In the genomic region with DNA sequence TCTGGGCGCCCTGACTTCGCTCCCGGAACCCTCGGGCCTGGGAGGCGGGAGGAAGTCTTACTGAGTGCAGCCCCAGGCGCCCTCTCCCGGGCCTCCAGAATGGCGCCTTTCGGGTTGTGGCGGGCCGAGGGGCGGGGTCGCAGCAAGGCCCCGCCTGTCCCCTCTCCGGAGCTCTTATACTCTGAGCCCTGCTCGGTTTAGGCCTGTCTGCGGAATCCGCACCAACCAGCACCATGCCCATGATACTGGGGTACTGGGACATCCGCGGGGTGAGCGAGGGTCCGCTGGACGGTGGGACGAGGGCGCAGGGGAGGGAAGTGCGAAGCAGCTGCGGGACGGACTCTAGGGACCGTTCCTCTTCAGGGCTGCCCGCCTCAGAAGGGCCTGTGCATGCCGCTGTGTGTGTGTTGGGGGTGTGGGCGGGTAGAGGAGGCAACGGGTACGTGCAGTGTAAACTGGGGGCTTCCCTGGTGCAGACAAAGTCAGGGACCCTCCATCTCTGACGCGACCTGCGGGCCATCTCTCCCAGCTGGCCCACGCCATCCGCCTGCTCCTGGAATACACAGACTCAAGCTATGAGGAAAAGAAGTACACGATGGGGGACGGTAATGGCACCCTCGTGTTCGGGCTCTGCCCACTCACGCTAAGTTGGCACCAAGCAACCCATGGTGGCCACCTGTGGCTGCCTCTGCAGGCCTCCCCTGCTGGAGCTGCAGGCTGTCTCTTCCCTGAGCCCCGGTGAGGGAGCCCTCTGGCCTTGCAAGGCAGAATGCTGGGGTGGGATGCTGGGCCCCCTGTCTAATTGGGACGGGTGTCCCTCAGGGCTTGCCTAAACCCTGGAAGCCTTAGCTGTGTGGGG, we compare ENCODE assay signal across 9 cellular contexts. TPM values are rescaled to one million over a fixed set of nuclear protein-coding genes. Genes with fewer than 3 reads are reported as not detected.
DNase-seq lines count a peak whose midpoint lies in the region; ATAC-seq, FAIRE-seq and TF ChIP-seq lines count a peak whose summit lies in the region.
"Had no signal": no experiment of that assay in that cellular context is flagged by ENCODE, and none has a peak within 500 bp of the region (broad histone marks: within the 10 kb centered on the region; RNA-seq: fewer than 3 reads in every experiment).

Gene GSTM1, plus strand, starts transcription at position 177 of the 859 bp plus-strand sequence. Its CDS starts 57 bp downstream, at position 234.

- TF ChIP-seq CTCF in SU-DHL-6 (IDR thresholded peaks at IDR 0.05; ENCODE audit: insufficient read depth, low read length, poor library complexity, severe bottlenecking) (no peak), fibroblast of pulmonary artery (IDR thresholded peaks at IDR 0.05; ENCODE audit: low read length, missing control alignments) (peak; percentile 15)

- no peaks in the 10 kb centered on the region for H3K79me2 ChIP-seq in SU-DHL-6 (ENCODE audit: insufficient read depth, low read length)

- peak within 1 kb of the TSS; percentile 55 for H3K4me2 ChIP-seq in SU-DHL-6 (ENCODE audit: low read depth, low read length, poor library complexity, severe bottlenecking)

- no peak within 1 kb of the TSS for H3K27ac ChIP-seq in SU-DHL-6 (ENCODE audit: low read depth, low read length)
- H3K27ac ChIP-seq in small intestine (ENCODE audit: low read depth in 1 of 2, low read length in 1 of 2): peak within 1 kb of the TSS in 1 of 2 donors; percentile 60

- WGBS in small intestine, 3 donors: 0 to 1% methylated on average over 13 of the region's 46 CpGs; no CpG with 5 or more reads in 1 of the 3 donors

- FAIRE-seq in small intestine (lab: Jason Lieb, UNC) (no peak), frontal cortex (lab: Jason Lieb, UNC) (no peak)

- H3K27me3 ChIP-seq in SU-DHL-6 (ENCODE audit: low read length): no peaks in the 10 kb centered on the region
- H3K27me3 ChIP-seq in small intestine (ENCODE audit: control insufficient read depth in 2 of 2, insufficient read depth in 2 of 2, low read length in 2 of 2): no peaks in the 10 kb centered on the region

- H3K9me3 ChIP-seq in SU-DHL-6 (ENCODE audit: insufficient read depth, low read length): no peaks in the 10 kb centered on the region
- H3K9me3 ChIP-seq in small intestine (ENCODE audit: control insufficient read depth, low read depth): no peaks in the 10 kb centered on the region

- H3K36me3 ChIP-seq in SU-DHL-6 (ENCODE audit: low read length) (no peaks in the 10 kb centered on the region), small intestine (ENCODE audit: control insufficient read depth in 2 of 2, insufficient read depth in 2 of 2, low read length in 2 of 2) (no peaks in the 10 kb centered on the region)

- H3K4me3 ChIP-seq in SU-DHL-6 (ENCODE audit: insufficient read depth, low read length, poor library complexity, severe bottlenecking): peak within 1 kb of the TSS; percentile 43
- peak within 1 kb of the TSS; percentile 55 for H3K4me3 ChIP-seq in fibroblast of pulmonary artery (replicated peaks; ENCODE audit: low read depth, low read length)
- H3K4me3 ChIP-seq in small intestine (ENCODE audit: low read depth in 1 of 2, low read length in 2 of 2): peak within 1 kb of the TSS in 1 of 2 donors; percentile 64

- DNase-seq in GOT3 (lab: John Stamatoyannopoulos, UW) (peak; percentile 43), fibroblast of pulmonary artery (ENCODE audit: low read depth) (peak; percentile 70), small intestine (peak; percentile 86), frontal cortex (ENCODE audit: low spot score in 2 of 2) (no peak), NCI-H748 treated with DMSO at 0.1 percent for 48 hours (lab: John Stamatoyannopoulos, UW) (no peak)
- DNase-seq in NK-92 treated with Interleukin-12 subunit alpha and Interleukin-12 subunit beta, amount 100 ng/mL, for 24 hours (lab: John Stamatoyannopoulos, UW): no peak
- DNase-seq: left cardiac atrium had no signal

- ATAC-seq in GM18858 (IDR thresholded peaks at IDR 0.05; ENCODE audit: unreplicated experiment): peak; percentile 97

- no peaks in the 10 kb centered on the region for H3K9me2 ChIP-seq in SU-DHL-6 (replicated peaks; ENCODE audit: insufficient read depth, low read length)

- peak within 1 kb of the TSS; percentile 79 for H2AFZ ChIP-seq in SU-DHL-6 (ENCODE audit: low read depth, low read length, severe bottlenecking)

- peak within 1 kb of the TSS; percentile 45 for H3K9ac ChIP-seq in SU-DHL-6 (ENCODE audit: low read length)

- no peaks in the 10 kb centered on the region for H3F3A ChIP-seq in SU-DHL-6 (ENCODE audit: insufficient read depth)

- no peaks in the 10 kb centered on the region for H3K4me1 ChIP-seq in small intestine (ENCODE audit: control insufficient read depth in 2 of 2, insufficient read depth in 1 of 2, low read depth in 1 of 2, low read length in 1 of 2)

- no peaks in the 10 kb centered on the region for H4K20me1 ChIP-seq in SU-DHL-6 (ENCODE audit: low read depth, low read length)

RNA-seq across cellular contexts. Expression of gene GSTM1, which starts in this region (rescaled TPM):
- polyA plus RNA-seq in small intestine: 100 to 1,000 TPM in 2 of 3 donors, 1 to 10 TPM in 1; 2.7 to 175 (median 101) TPM
- total RNA-seq in frontal cortex: 4.1 TPM
- total RNA-seq: left cardiac atrium had no signal

Comparison
In these comparisons a context has a peak if more than half of its experiments do, and no peak if none do; other contexts are left out.
1. DNase-seq: peak in GOT3 (single experiment), fibroblast of pulmonary artery (single experiment) and small intestine (single experiment); none in frontal cortex (0 of 2), NK-92 treated with Interleukin-12 subunit alpha and Interleukin-12 subunit beta, amount 100 ng/mL, for 24 hours (single experiment) and NCI-H748 treated with DMSO at 0.1 percent for 48 hours (single experiment).